ENCODE assay signal across 8 cellular contexts in genomic region chr17:39199673-39199985, GRCh38. TPM values are rescaled to one million over a fixed set of nuclear protein-coding genes. Genes with fewer than 3 reads are reported as not detected.
DNase-seq lines count a peak whose midpoint lies in the region; ATAC-seq and TF ChIP-seq lines count a peak whose summit lies in the region.

No MANE protein-coding gene starts in this region.

- H3K27me3 ChIP-seq in HUES48 (ENCODE audit: control insufficient read depth, insufficient read depth, low read length): no peaks in the 10 kb centered on the region
- no peaks in the 10 kb centered on the region for H3K27me3 ChIP-seq in mucosa of rectum (ENCODE audit: control insufficient read depth in 2 of 2, insufficient read depth in 2 of 2, low read length in 2 of 2)

- H3K9me3 Mint-ChIP-seq in chondrocyte (ENCODE audit: low read depth): no peaks in the 10 kb centered on the region

- peaks cover 32% of the 10 kb centered on the region for H3K36me3 Mint-ChIP-seq in chondrocyte (ENCODE audit: low read depth)

- H3K9me3 ChIP-seq in HUES48 (ENCODE audit: control insufficient read depth, insufficient read depth, low read length) (no peaks in the 10 kb centered on the region), mucosa of rectum (ENCODE audit: control insufficient read depth in 2 of 2, low read length in 2 of 2) (no peaks in the 10 kb centered on the region)

- peak overlapping the region; percentile 99 for H3K27ac Mint-ChIP-seq in chondrocyte (ENCODE audit: unreplicated experiment)

- DNase-seq in chondrocyte (ENCODE audit: low spot score): no peak
- DNase-seq in LoVo (ENCODE audit: low spot score): no peak
- DNase-seq in SK-N-DZ (ENCODE audit: low spot score): no peak
- no peak for DNase-seq in NCI-H187 treated with DMSO at 0.1 percent for 48 hours (lab: John Stamatoyannopoulos, UW)
- no peak for DNase-seq in NCI-H1048 (lab: John Stamatoyannopoulos, UW)

- peak overlapping the region; percentile 92 for H3K4me3 ChIP-seq in HUES48 (ENCODE audit: low read depth, low read length)
- H3K4me3 ChIP-seq in mucosa of rectum (ENCODE audit: low read length in 2 of 2): peak overlapping the region; percentile 86 to 99

- H3K27ac ChIP-seq in HUES48 (ENCODE audit: low read depth, low read length): peak overlapping the region; percentile 95
- H3K27ac ChIP-seq in mucosa of rectum (ENCODE audit: low read depth in 2 of 2, low read length in 2 of 2): peak overlapping the region; percentile 94 to 96

- peaks cover 38% of the 10 kb centered on the region for H3K36me3 ChIP-seq in HUES48 (ENCODE audit: control insufficient read depth, insufficient read depth, low read length)
- peaks cover 29% of the 10 kb centered on the region in 2 donors for H3K36me3 ChIP-seq in mucosa of rectum (ENCODE audit: control insufficient read depth in 2 of 2, insufficient read depth in 2 of 2, low read length in 2 of 2)

- H3K4me1 Mint-ChIP-seq in chondrocyte (ENCODE audit: low read depth): peaks cover 65% of the 10 kb centered on the region

- ATAC-seq in GM18498 (IDR thresholded peaks at IDR 0.05; ENCODE audit: unreplicated experiment): peak; percentile 19

- peaks cover 29% of the 10 kb centered on the region for H3K4me1 ChIP-seq in HUES48 (ENCODE audit: control insufficient read depth, insufficient read depth, low read length)
- peaks cover 20 to 29% of the 10 kb centered on the region in 2 donors for H3K4me1 ChIP-seq in mucosa of rectum (ENCODE audit: control insufficient read depth in 2 of 2, insufficient read depth in 2 of 2, low read length in 2 of 2)

- no peaks in the 10 kb centered on the region for H3K27me3 Mint-ChIP-seq in chondrocyte (ENCODE audit: low read depth)

- peak overlapping the region; percentile 100 for H3K9ac ChIP-seq in HUES48 (ENCODE audit: low read depth, low read length)
- H3K9ac ChIP-seq in mucosa of rectum (ENCODE audit: low read depth in 1 of 2, low read length in 2 of 2): peak overlapping the region; percentile 84 to 99

- H3K4me3 Mint-ChIP-seq in chondrocyte (ENCODE audit: unreplicated experiment): peak overlapping the region; percentile 98

- TF ChIP-seq CTCF in chondrocyte (IDR thresholded peaks at IDR 0.05): no peak

RNA-seq across cellular contexts. Expression of gene RPL19, which starts 0.5 kb away (rescaled TPM):
- 1,031 to 1,318 TPM (median 1,035 TPM) in 3 replicates for total RNA-seq in chondrocyte
- 4,397 and 4,496 TPM in 2 replicates for polyA plus RNA-seq in SK-N-DZ (2014; cell fraction: cytosol; rRNA removed)
- 2,609 and 3,563 TPM in 2 replicates for polyA plus RNA-seq in SK-N-DZ (2014; cell fraction: nucleus; rRNA removed)

RNA-seq across cellular contexts. Expression of gene CACNB1, which starts 2.2 kb away (rescaled TPM):
- 22.6 to 25.5 TPM (median 24.1 TPM) in 3 replicates for total RNA-seq in chondrocyte
- polyA plus RNA-seq in SK-N-DZ (2014; cell fraction: cytosol; rRNA removed): 5.6 and 6.7 TPM in 2 replicates
- polyA plus RNA-seq in SK-N-DZ (2014; cell fraction: nucleus; rRNA removed): 21.1 and 23.7 TPM in 2 replicates

RNA-seq across cellular contexts. Expression of gene STAC2, which starts 26.1 kb away (rescaled TPM):
- 0.35 to 1.1 TPM (median 0.44 TPM) in 3 replicates for total RNA-seq in chondrocyte
- polyA plus RNA-seq in SK-N-DZ (2014; cell fraction: cytosol; rRNA removed): 0.38 and 0.89 TPM in 2 replicates
- 1.4 and 2.1 TPM in 2 replicates for polyA plus RNA-seq in SK-N-DZ (2014; cell fraction: nucleus; rRNA removed)

RNA-seq across cellular contexts. Expression of gene ARL5C, which starts 33.7 kb away (rescaled TPM):
- 0.25 TPM in 1 of 3 replicates, not detected in the others for total RNA-seq in chondrocyte
- not detected in 2 replicates for polyA plus RNA-seq in SK-N-DZ (2014; cell fraction: cytosol; rRNA removed)
- not detected in 2 replicates for polyA plus RNA-seq in SK-N-DZ (2014; cell fraction: nucleus; rRNA removed)

RNA-seq across cellular contexts. Expression of gene PLXDC1, which starts 48.2 kb away (rescaled TPM):
- 11.1 to 40.5 TPM (median 37.4 TPM) in 3 replicates for total RNA-seq in chondrocyte
- polyA plus RNA-seq in SK-N-DZ (2014; cell fraction: cytosol; rRNA removed): not detected in 2 replicates
- 0.85 TPM in 1 of 2 replicates, not detected in the other for polyA plus RNA-seq in SK-N-DZ (2014; cell fraction: nucleus; rRNA removed)
